ENCODE assay signal across 21 cellular contexts in the genomic region with DNA sequence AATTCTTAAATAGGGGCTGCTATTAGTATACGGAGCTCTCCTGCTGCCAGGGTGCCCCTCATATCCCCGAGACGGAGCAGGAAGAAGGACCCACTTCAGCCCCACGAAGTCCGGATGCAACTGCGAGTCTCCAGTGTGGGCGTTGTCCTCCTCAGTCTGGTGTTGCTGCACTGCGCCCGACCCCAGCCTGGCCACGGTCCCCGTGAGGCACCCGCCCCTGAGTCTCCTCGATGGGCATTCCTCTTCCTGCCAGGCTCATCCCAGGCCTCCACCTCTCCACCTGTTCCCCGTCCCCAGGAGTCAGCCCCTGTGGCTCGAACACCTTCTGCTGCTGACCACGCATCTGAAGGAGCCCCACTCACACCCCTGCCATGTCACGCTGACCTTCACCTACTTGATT.
"Had no signal": no experiment of that assay in that cellular context is flagged by ENCODE, and none has a peak within 500 bp of the region (broad histone marks: within the 10 kb centered on the region; RNA-seq: fewer than 3 reads in every experiment).

No MANE protein-coding gene starts in this region.

- H3K9ac ChIP-seq: parathyroid adenoma had no signal

- H3K4me3 Mint-ChIP-seq: immature natural killer cell; natural killer cell; stimulated activated naive B cell treated with anti-CD40 and anti-IgM and Interleukin-4, amounts not matched to agents 10 μg/mL and 1 μg/mL and 100 μg/mL, for 72 hours; stimulated activated naive CD8-positive, alpha-beta T cell treated with anti-CD3 and anti-CD28 coated beads, Interleukin-15, Interleukin-2, amounts not matched to agents 100 ng/mL and 50 ng/mL, for 24 hours had no signal

- H3K4me1 ChIP-seq: esophagus squamous epithelium, lower lobe of right lung, right lobe of liver, transverse colon, upper lobe of right lung, uterus had no signal

- ATAC-seq: left ventricle myocardium superior, natural killer cell, right lobe of liver, upper lobe of right lung had no signal

- H3K9me3 ChIP-seq: esophagus squamous epithelium, lower lobe of right lung, neutrophil, right lobe of liver, thoracic aorta, transverse colon, upper lobe of right lung, uterus had no signal

- DNase-seq: effector CD4-positive, alpha-beta T cell; esophagus squamous epithelium; foreskin melanocyte; hypothalamus; immature natural killer cell; left ventricle myocardium superior; lower lobe of right lung; natural killer cell; right lobe of liver; small intestine; stimulated activated CD4-positive, alpha-beta T cell treated with anti-CD3 and anti-CD28 coated beads, Interleukin-2, amount 100 ng/mL, for 48 hours; stimulated activated naive B cell treated with anti-CD40 and anti-IgM and Interleukin-4, amounts not matched to agents 10 μg/mL and 1 μg/mL and 100 μg/mL, for 72 hours; transverse colon; upper lobe of right lung; uterus had no signal

- H3K27ac ChIP-seq: esophagus squamous epithelium, lower lobe of right lung, neutrophil, parathyroid adenoma, right lobe of liver, thoracic aorta, transverse colon, upper lobe of right lung, uterus had no signal

- H3K36me3 Mint-ChIP-seq: natural killer cell; stimulated activated naive B cell treated with anti-CD40 and anti-IgM and Interleukin-4, amounts not matched to agents 10 μg/mL and 1 μg/mL and 100 μg/mL, for 72 hours had no signal

- H3K27me3 ChIP-seq: dorsolateral prefrontal cortex, right lobe of liver, upper lobe of right lung, uterus had no signal

- H3K27ac Mint-ChIP-seq: natural killer cell; progenitor cell of endocrine pancreas; stimulated activated naive B cell treated with anti-CD40 and anti-IgM and Interleukin-4, amounts not matched to agents 10 μg/mL and 1 μg/mL and 100 μg/mL, for 72 hours; stimulated activated naive CD8-positive, alpha-beta T cell treated with anti-CD3 and anti-CD28 coated beads, Interleukin-15, Interleukin-2, amounts not matched to agents 100 ng/mL and 50 ng/mL, for 24 hours had no signal

- H2AFZ ChIP-seq: parathyroid adenoma had no signal

- H3K79me2 ChIP-seq: parathyroid adenoma had no signal

- H3K9me3 Mint-ChIP-seq: immature natural killer cell; natural killer cell; stimulated activated naive CD8-positive, alpha-beta T cell treated with anti-CD3 and anti-CD28 coated beads, Interleukin-15, Interleukin-2, amounts not matched to agents 100 ng/mL and 50 ng/mL, for 24 hours had no signal
